Comparison of ENCODE assay signal across 9 cellular contexts in the genomic region with DNA sequence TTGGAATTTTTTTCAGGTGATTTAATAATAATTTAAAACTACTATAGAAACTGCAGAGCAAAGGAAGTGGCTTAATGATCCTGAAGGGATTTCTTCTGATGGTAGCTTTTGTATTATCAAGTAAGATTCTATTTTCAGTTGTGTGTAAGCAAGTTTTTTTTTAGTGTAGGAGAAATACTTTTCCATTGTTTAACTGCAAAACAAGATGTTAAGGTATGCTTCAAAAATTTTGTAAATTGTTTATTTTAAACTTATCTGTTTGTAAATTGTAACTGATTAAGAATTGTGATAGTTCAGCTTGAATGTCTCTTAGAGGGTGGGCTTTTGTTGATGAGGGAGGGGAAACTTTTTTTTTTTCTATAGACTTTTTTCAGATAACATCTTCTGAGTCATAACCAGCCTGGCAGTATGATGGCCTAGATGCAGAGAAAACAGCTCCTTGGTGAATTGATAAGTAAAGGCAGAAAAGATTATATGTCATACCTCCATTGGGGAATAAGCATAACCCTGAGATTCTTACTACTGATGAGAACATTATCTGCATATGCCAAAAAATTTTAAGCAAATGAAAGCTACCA. TPM values are rescaled to one million over a fixed set of nuclear protein-coding genes. Genes with fewer than 3 reads are reported as not detected.
DNase-seq lines count a peak whose midpoint lies in the region; ATAC-seq and TF ChIP-seq lines count a peak whose summit lies in the region.
"Had no signal": no experiment of that assay in that cellular context is flagged by ENCODE, and none has a peak within 500 bp of the region (broad histone marks: within the 10 kb centered on the region; RNA-seq: fewer than 3 reads in every experiment).

No MANE protein-coding gene starts in this region.

- H3K27ac ChIP-seq in MM.1S (ENCODE audit: low read length) (peak overlapping the region; percentile 94), ectodermal cell (ENCODE audit: insufficient read depth, low read depth, low read length, poor library complexity, severe bottlenecking) (no peak overlapping the region)
- peak overlapping the region; percentile 99 for H3K27ac ChIP-seq in naive thymus-derived CD4-positive, alpha-beta T cell (ENCODE audit: low read depth, low read length)

- H3K9me3 Mint-ChIP-seq in naive thymus-derived CD4-positive, alpha-beta T cell = peaks cover 0 to 13% (median 0%) of the 10 kb centered on the region in 11 donors
- H3K9me3 Mint-ChIP-seq in stimulated activated memory B cell treated with anti-CD40 and anti-IgM and Interleukin-4, amounts not matched to agents 10 μg/mL and 1 μg/mL and 100 μg/mL, for 72 hours = no peaks in the 10 kb centered on the region
- H3K9me3 Mint-ChIP-seq: natural killer cell treated with Interleukin-12 subunit alpha and Interleukin-12 subunit beta and Interleukin-15 and Interleukin-18, amount 100 ng/mL, for 72 hours had no signal

- CTCF ChIA-PET in naive thymus-derived CD4-positive, alpha-beta T cell (lab: Charles Lee) = interaction anchor here (0.7 to 2.1 kb wide), 5 partner anchors 26 to 121 kb away, joined by 3 to 13 read pairs (median 4); no protein-coding TSS in a partner anchor

- H3K4me1 ChIP-seq in MM.1S (ENCODE audit: low read length) (peaks cover 35% of the 10 kb centered on the region), ectodermal cell (ENCODE audit: control insufficient read depth, insufficient read depth, low read length) (peaks cover 8% of the 10 kb centered on the region)
- peaks cover 26 to 32% of the 10 kb centered on the region in 2 donors for H3K4me1 ChIP-seq in naive thymus-derived CD4-positive, alpha-beta T cell (ENCODE audit: control insufficient read depth in 2 of 2, insufficient read depth in 2 of 2, low read length in 2 of 2)

- intact Hi-C loops in naive thymus-derived CD4-positive, alpha-beta T cell (cut with micrococcal nuclease) = no loop called here

- H3K9me3 ChIP-seq in MM.1S (replicated peaks; ENCODE audit: insufficient read depth, low read length) (no peaks in the 10 kb centered on the region), ectodermal cell (ENCODE audit: control insufficient read depth, low read length) (no peaks in the 10 kb centered on the region)
- no peaks in the 10 kb centered on the region for H3K9me3 ChIP-seq in naive thymus-derived CD4-positive, alpha-beta T cell (ENCODE audit: control insufficient read depth in 2 of 3, low read length in 3 of 3)

- H3K36me3 ChIP-seq in MM.1S (replicated peaks; ENCODE audit: insufficient read depth, low read length) (peaks cover 44% of the 10 kb centered on the region), ectodermal cell (ENCODE audit: control insufficient read depth, insufficient read depth, low read length) (peaks cover 63% of the 10 kb centered on the region)
- H3K36me3 ChIP-seq in naive thymus-derived CD4-positive, alpha-beta T cell (ENCODE audit: control insufficient read depth in 2 of 3, insufficient read depth in 3 of 3, low read length in 3 of 3) = peaks cover 60 to 68% (median 62%) of the 10 kb centered on the region in 3 experiments

- DNase-seq in CD1c-positive myeloid dendritic cell (ENCODE audit: extremely low spot score) = peak; percentile 41
- DNase-seq in MM.1S = peak; percentile 31
- peak in 3 of 9 donors; percentile 28 to 36 (median 29) for DNase-seq in naive thymus-derived CD4-positive, alpha-beta T cell
- no peak for DNase-seq in activated CD4-positive, CD25-positive, alpha-beta regulatory T cell (lab: John Stamatoyannopoulos, UW)
- DNase-seq in activated CD8-positive, alpha-beta memory T cell treated with anti-CD3 and anti-CD28 coated beads, Interleukin-2, amount 50 U/mL, for 4 hours = no peak
- DNase-seq in H4 (ENCODE audit: low spot score) = no peak

- peaks cover 0 to 10% (median 0%) of the 10 kb centered on the region in 5 donors for H3K27me3 Mint-ChIP-seq in naive thymus-derived CD4-positive, alpha-beta T cell
- no peaks in the 10 kb centered on the region for H3K27me3 Mint-ChIP-seq in stimulated activated memory B cell treated with anti-CD40 and anti-IgM and Interleukin-4, amounts not matched to agents 10 μg/mL and 1 μg/mL and 100 μg/mL, for 72 hours
- H3K27me3 Mint-ChIP-seq: natural killer cell treated with Interleukin-12 subunit alpha and Interleukin-12 subunit beta and Interleukin-15 and Interleukin-18, amount 100 ng/mL, for 72 hours had no signal

- peaks cover 32 to 47% (median 38%) of the 10 kb centered on the region in 7 donors for H3K4me1 Mint-ChIP-seq in naive thymus-derived CD4-positive, alpha-beta T cell
- H3K4me1 Mint-ChIP-seq in stimulated activated memory B cell treated with anti-CD40 and anti-IgM and Interleukin-4, amounts not matched to agents 10 μg/mL and 1 μg/mL and 100 μg/mL, for 72 hours = peaks cover 43% of the 10 kb centered on the region

- peaks cover 23 to 33% (median 31%) of the 10 kb centered on the region in 5 donors for H3K36me3 Mint-ChIP-seq in naive thymus-derived CD4-positive, alpha-beta T cell
- peaks cover 18% of the 10 kb centered on the region for H3K36me3 Mint-ChIP-seq in stimulated activated memory B cell treated with anti-CD40 and anti-IgM and Interleukin-4, amounts not matched to agents 10 μg/mL and 1 μg/mL and 100 μg/mL, for 72 hours

- H3K27me3 ChIP-seq in MM.1S (replicated peaks; ENCODE audit: insufficient read depth, low read length) (no peaks in the 10 kb centered on the region), ectodermal cell (ENCODE audit: control insufficient read depth, insufficient read depth, low read length, poor library complexity, severe bottlenecking) (no peaks in the 10 kb centered on the region)
- no peaks in the 10 kb centered on the region for H3K27me3 ChIP-seq in naive thymus-derived CD4-positive, alpha-beta T cell (ENCODE audit: control insufficient read depth in 2 of 2, insufficient read depth in 2 of 2, low read length in 2 of 2)

- no peaks in the 10 kb centered on the region for H3K9me2 ChIP-seq in MM.1S (replicated peaks; ENCODE audit: insufficient read depth, low read length)

- peak overlapping the region; percentile 100 for H3K9ac ChIP-seq in MM.1S (ENCODE audit: low read length)

- no peak overlapping the region for H2AFZ ChIP-seq in MM.1S (ENCODE audit: low read length)

- no peak overlapping the region for H3K4me3 Mint-ChIP-seq in naive thymus-derived CD4-positive, alpha-beta T cell
- no peak overlapping the region for H3K4me3 Mint-ChIP-seq in stimulated activated memory B cell treated with anti-CD40 and anti-IgM and Interleukin-4, amounts not matched to agents 10 μg/mL and 1 μg/mL and 100 μg/mL, for 72 hours
- H3K4me3 Mint-ChIP-seq: natural killer cell treated with Interleukin-12 subunit alpha and Interleukin-12 subunit beta and Interleukin-15 and Interleukin-18, amount 100 ng/mL, for 72 hours had no signal

- H3K4me3 ChIP-seq in MM.1S (ENCODE audit: low read length) = peak overlapping the region; percentile 86
- H3K4me3 ChIP-seq in ectodermal cell (ENCODE audit: insufficient read depth, low read depth, low read length) = peak overlapping the region; percentile 88
- H3K4me3 ChIP-seq in naive thymus-derived CD4-positive, alpha-beta T cell (ENCODE audit: low read length) = peak overlapping the region; percentile 99

- peaks cover 98% of the 10 kb centered on the region for H3F3A ChIP-seq in MM.1S (ENCODE audit: insufficient read depth, low read length)

- H4K20me1 ChIP-seq in MM.1S (ENCODE audit: insufficient read depth, low read length) = peaks cover 72% of the 10 kb centered on the region

- ATAC-seq in naive thymus-derived CD4-positive, alpha-beta T cell = no peak
- ATAC-seq in stimulated activated memory B cell treated with anti-CD40 and anti-IgM and Interleukin-4, amounts not matched to agents 10 μg/mL and 1 μg/mL and 100 μg/mL, for 72 hours = no peak
- ATAC-seq: natural killer cell treated with Interleukin-12 subunit alpha and Interleukin-12 subunit beta and Interleukin-15 and Interleukin-18, amount 100 ng/mL, for 72 hours had no signal

- POLR2A ChIA-PET in naive thymus-derived CD4-positive, alpha-beta T cell (lab: Charles Lee) = interaction anchor here (0.7 to 27.5 kb wide), 33 partner anchors 7 to 810 kb away, joined by 3 to 2591 read pairs (median 6); a partner anchor contains a TSS

- H3K79me2 ChIP-seq in MM.1S (ENCODE audit: low read length) = peaks cover 86% of the 10 kb centered on the region

- peak overlapping the region; percentile 67 for H3K4me2 ChIP-seq in MM.1S (ENCODE audit: low read depth, low read length)

- peak overlapping the region in 1 of 9 donors; percentile 63 for H3K27ac Mint-ChIP-seq in naive thymus-derived CD4-positive, alpha-beta T cell
- no peak overlapping the region for H3K27ac Mint-ChIP-seq in stimulated activated memory B cell treated with anti-CD40 and anti-IgM and Interleukin-4, amounts not matched to agents 10 μg/mL and 1 μg/mL and 100 μg/mL, for 72 hours
- H3K27ac Mint-ChIP-seq: natural killer cell treated with Interleukin-12 subunit alpha and Interleukin-12 subunit beta and Interleukin-15 and Interleukin-18, amount 100 ng/mL, for 72 hours had no signal

- no peak for TF ChIP-seq CTCF in MM.1S (IDR thresholded peaks at IDR 0.05; ENCODE audit: low read length)

RNA-seq across cellular contexts. Expression of a gene that starts 3.5 kb away (rescaled TPM):
- polyA plus RNA-seq in ectodermal cell (2013, experiment 1 of 4) = 2,593 TPM
- polyA plus RNA-seq in ectodermal cell (2013, experiment 2 of 4) = 2,616 TPM
- polyA plus RNA-seq in ectodermal cell (2013, experiment 3 of 4) = 1,460 TPM
- polyA plus RNA-seq in ectodermal cell (2013, experiment 4 of 4) = 1,510 TPM
- over 10,000 TPM in 4 of 5 experiments, 1,000 to 10,000 TPM in 1; 8,375 to 32,234 (median 31,408) TPM for total RNA-seq in naive thymus-derived CD4-positive, alpha-beta T cell
- polyA plus RNA-seq in naive thymus-derived CD4-positive, alpha-beta T cell = 1,000 to 10,000 TPM in 1 of 2 donors, 100 to 1,000 TPM in 1; 734 to 5,106 TPM
- 168 and 177 TPM in 2 replicates for total RNA-seq in H4 (2014; rRNA removed; shearing (Covaris generic))

RNA-seq across cellular contexts. Expression of a gene that starts 22.5 kb away (rescaled TPM):
- 52.2 TPM for polyA plus RNA-seq in ectodermal cell (2013, experiment 1 of 4)
- polyA plus RNA-seq in ectodermal cell (2013, experiment 2 of 4) = 49.6 TPM
- polyA plus RNA-seq in ectodermal cell (2013, experiment 3 of 4) = 46.2 TPM
- 55.4 TPM for polyA plus RNA-seq in ectodermal cell (2013, experiment 4 of 4)
- total RNA-seq in naive thymus-derived CD4-positive, alpha-beta T cell = 10 to 100 TPM; 63.2 to 79.8 (median 70.4) TPM
- 10 to 100 TPM; 27.0 to 69.1 TPM for polyA plus RNA-seq in naive thymus-derived CD4-positive, alpha-beta T cell
- 34.5 and 38.6 TPM in 2 replicates for total RNA-seq in H4 (2014; rRNA removed; shearing (Covaris generic))

RNA-seq across cellular contexts. Expression of a gene that starts 55.8 kb away (rescaled TPM):
- 9.3 TPM for polyA plus RNA-seq in ectodermal cell (2013, experiment 1 of 4)
- 11.2 TPM for polyA plus RNA-seq in ectodermal cell (2013, experiment 2 of 4)
- 15.5 TPM for polyA plus RNA-seq in ectodermal cell (2013, experiment 3 of 4)
- 13.8 TPM for polyA plus RNA-seq in ectodermal cell (2013, experiment 4 of 4)
- total RNA-seq in naive thymus-derived CD4-positive, alpha-beta T cell = 100 to 1,000 TPM in 4 of 5 experiments, 10 to 100 TPM in 1; 91.4 to 288 (median 280) TPM
- polyA plus RNA-seq in naive thymus-derived CD4-positive, alpha-beta T cell = 10 to 100 TPM; 18.7 to 41.2 TPM
- 4.2 and 6.3 TPM in 2 replicates for total RNA-seq in H4 (2014; rRNA removed; shearing (Covaris generic))

Comparison
In these comparisons a context has a peak if more than half of its experiments do, and no peak if none do; other contexts are left out.
1. DNase-seq: peak in CD1c-positive myeloid dendritic cell (single experiment) and MM.1S (single experiment); none in activated CD4-positive, CD25-positive, alpha-beta regulatory T cell (0 of 4), activated CD8-positive, alpha-beta memory T cell treated with anti-CD3 and anti-CD28 coated beads, Interleukin-2, amount 50 U/mL, for 4 hours (single experiment) and H4 (single experiment).
2. RNA of a gene that starts 3.5 kb away (total RNA-seq): 8,375 to 32,234 TPM in naive thymus-derived CD4-positive, alpha-beta T cell; 168 to 177 TPM in H4; every median in the first group is over 10 times any median in the second.
3. RNA of a gene that starts 55.8 kb away (total RNA-seq): 91.4 to 288 TPM in naive thymus-derived CD4-positive, alpha-beta T cell; 4.2 to 6.3 TPM in H4; every median in the first group is over 10 times any median in the second.
4. Peak in every context shown above with its lines, with median percentiles within 50 percentile points of each other: H3K4me3 ChIP-seq.